Comparison of ENCODE assay signal across 8 cellular contexts in genomic region chr2:183124957-183125255, GRCh38. TPM values are rescaled to one million over a fixed set of nuclear protein-coding genes. Genes with fewer than 3 reads are reported as not detected.
DNase-seq lines count a peak whose midpoint lies in the region; ATAC-seq, FAIRE-seq and TF ChIP-seq lines count a peak whose summit lies in the region.

No MANE protein-coding gene starts in this region.

- H3K9ac ChIP-seq in skeletal muscle tissue (ENCODE audit: low read depth in 1 of 3, low read length in 3 of 3) = peak overlapping the region; percentile 75 to 91 (median 90)

- peaks cover 6 to 12% (median 11%) of the 10 kb centered on the region in 3 donors for H3K4me1 ChIP-seq in skeletal muscle tissue (ENCODE audit: control insufficient read depth in 3 of 3, insufficient read depth in 3 of 3, low read length in 3 of 3)

- H3K4me3 ChIP-seq in H7 (ENCODE audit: insufficient read depth, low read depth, low read length) (peak overlapping the region; percentile 82), WI38 (ENCODE audit: low read depth, low read length) (peak overlapping the region; percentile 95), skeletal muscle tissue (ENCODE audit: low read length in 3 of 3) (peak overlapping the region; percentile 90 to 98 (median 96))

- ATAC-seq in GM18861 (IDR thresholded peaks at IDR 0.05; ENCODE audit: unreplicated experiment) = no peak
- no peak for ATAC-seq in esophagus mucosa

- H3K9me3 ChIP-seq in skeletal muscle tissue (ENCODE audit: control insufficient read depth in 3 of 3, low read length in 3 of 3) = no peaks in the 10 kb centered on the region

- peak overlapping the region; percentile 78 for H3K27ac Mint-ChIP-seq in glutamatergic neuron (ENCODE audit: unreplicated experiment)

- peak overlapping the region; percentile 73 for H3K27ac ChIP-seq in skeletal muscle tissue (ENCODE audit: low read depth, low read length)
- H3K27ac ChIP-seq in caudate nucleus (ENCODE audit: low read depth, low read length) = no peak overlapping the region

- H3K27me3 ChIP-seq in H7 (ENCODE audit: control insufficient read depth, insufficient read depth, low read length) = no peaks in the 10 kb centered on the region
- no peaks in the 10 kb centered on the region for H3K27me3 ChIP-seq in skeletal muscle tissue (ENCODE audit: control insufficient read depth in 3 of 3, insufficient read depth in 3 of 3, low read length in 3 of 3)

- DNase-seq in H7 = no peak
- no peak for DNase-seq in glutamatergic neuron
- DNase-seq in caudate nucleus (lab: John Stamatoyannopoulos, UW) = no peak
- no peak for DNase-seq in H54 (ENCODE audit: insufficient read length, low spot score)

- no peaks in the 10 kb centered on the region for H3K36me3 Mint-ChIP-seq in glutamatergic neuron (ENCODE audit: unreplicated experiment)

- FAIRE-seq in H54 (lab: Jason Lieb, UNC) = no peak

- H3K4me3 Mint-ChIP-seq in glutamatergic neuron (ENCODE audit: unreplicated experiment) = peak overlapping the region; percentile 96

- peaks cover 11% of the 10 kb centered on the region for H3K9me3 Mint-ChIP-seq in glutamatergic neuron (ENCODE audit: unreplicated experiment)

- H3K27me3 Mint-ChIP-seq in glutamatergic neuron (ENCODE audit: unreplicated experiment) = no peaks in the 10 kb centered on the region

- no peak for TF ChIP-seq POLR2A in H54 (IDR thresholded peaks at IDR 0.05; ENCODE audit: low read depth, low read length)

- TF ChIP-seq CTCF in WI38 (IDR thresholded peaks at IDR 0.05; ENCODE audit: low read depth, low read length) = no peak
- TF ChIP-seq CTCF in glutamatergic neuron (IDR thresholded peaks at IDR 0.05; ENCODE audit: partially characterized antibody, unreplicated experiment) = no peak

- H3K36me3 ChIP-seq in H7 (replicated peaks; ENCODE audit: control insufficient read depth, insufficient read depth, low read length) (peaks cover 2% of the 10 kb centered on the region; the same call in 1 of the 2 replicates), skeletal muscle tissue (ENCODE audit: control insufficient read depth in 3 of 3, insufficient read depth in 3 of 3, low read length in 3 of 3) (peaks cover 0 to 8% (median 5%) of the 10 kb centered on the region in 3 donors)

- H3K4me1 Mint-ChIP-seq in glutamatergic neuron (ENCODE audit: low read depth, unreplicated experiment) = peaks cover 4% of the 10 kb centered on the region

RNA-seq across cellular contexts. Expression of gene NUP35, which starts 0.7 kb away (rescaled TPM):
- total RNA-seq in H7 (2014; rRNA removed; shearing (Covaris generic)) = 33.4 and 38.4 TPM in 2 replicates
- total RNA-seq in glutamatergic neuron (ENCODE audit: unreplicated experiment) (8.6 TPM), skeletal muscle tissue (24.0 TPM), esophagus mucosa (14.2 TPM)

RNA-seq across cellular contexts. Expression of gene DUSP19, which starts 46.4 kb away (rescaled TPM):
- 0.66 and 1.3 TPM in 2 replicates for total RNA-seq in H7 (2014; rRNA removed; shearing (Covaris generic))
- total RNA-seq in glutamatergic neuron (ENCODE audit: unreplicated experiment) = 1.6 TPM
- 2.1 TPM for total RNA-seq in skeletal muscle tissue
- total RNA-seq in esophagus mucosa = 1.2 TPM
